Comparison of ENCODE assay signal across 29 cellular contexts in genomic region chr16:85273293-85273692, GRCh38.
"Had no signal": no experiment of that assay in that cellular context is flagged by ENCODE, and none has a peak within 500 bp of the region (broad histone marks: within the 10 kb centered on the region; RNA-seq: fewer than 3 reads in every experiment).

No MANE protein-coding gene starts in this region.

- H3K4me1 ChIP-seq: parathyroid adenoma, suprapubic skin, transverse colon, upper lobe of right lung, vagina had no signal

- ATAC-seq: naive thymus-derived CD8-positive, alpha-beta T cell; natural killer cell treated with Interleukin-12 subunit alpha and Interleukin-12 subunit beta and Interleukin-15 and Interleukin-18, amount 100 ng/mL, for 72 hours; psoas muscle; right cardiac atrium; sciatic nerve; stimulated activated memory B cell treated with anti-CD40 and anti-IgM and Interleukin-4, amounts not matched to agents 10 μg/mL and 1 μg/mL and 100 μg/mL, for 72 hours; stimulated activated naive CD8-positive, alpha-beta T cell treated with anti-CD3 and anti-CD28 coated beads, Interleukin-15, amount 100 ng/mL, for 72 hours; stimulated activated naive CD8-positive, alpha-beta T cell treated with anti-CD3 and anti-CD28 coated beads, Interleukin-15, Interleukin-2, amounts not matched to agents 100 U/mL and 50 U/mL, for 24 hours; upper lobe of right lung had no signal

- H3K27ac ChIP-seq: ovary, parathyroid adenoma, psoas muscle, skin epidermis, spleen, suprapubic skin, testis, tibial artery, transverse colon, upper lobe of right lung, vagina had no signal

- H3K27me3 ChIP-seq: ovary, spleen, suprapubic skin, testis, transverse colon, upper lobe of right lung, vagina had no signal

- H3K9ac ChIP-seq: parathyroid adenoma had no signal

- H3K4me2 ChIP-seq: smooth muscle cell had no signal

- H3K9me3 ChIP-seq: ovary, psoas muscle, spleen, suprapubic skin, testis, tibial artery, transverse colon, upper lobe of right lung, vagina had no signal

- H3K4me3 ChIP-seq: ovary, psoas muscle, skin epidermis, smooth muscle cell, spleen, suprapubic skin, testis, tibial artery, transverse colon, upper lobe of right lung, vagina had no signal

- H2AFZ ChIP-seq: parathyroid adenoma had no signal

- H3K36me3 ChIP-seq: ovary, spleen, suprapubic skin, tibial artery, transverse colon, upper lobe of right lung, vagina had no signal

- DNase-seq: naive thymus-derived CD8-positive, alpha-beta T cell; nephron progenitor cell; occipital lobe; ovary; posterior cingulate gyrus; psoas muscle; right cardiac atrium; spleen; stimulated activated CD4-positive, alpha-beta T cell treated with anti-CD3 and anti-CD28 coated beads, Interleukin-12 subunit alpha, Interleukin-12 subunit beta, amount 100 ng/mL, for 4 hours; stimulated activated CD4-positive, alpha-beta T cell treated with anti-CD3 and anti-CD28 coated beads, Interleukin-1b, Interleukin-23, amount 100 ng/mL, for 48 hours; stimulated activated CD4-positive, alpha-beta T cell treated with anti-CD3 and anti-CD28 coated beads, Interleukin-4, amount 100 ng/mL, for 1 hour; stimulated activated CD4-positive, alpha-beta T cell treated with anti-CD3 and anti-CD28 coated beads, Interleukin-4, amount 100 ng/mL, for 4 hours; stimulated activated CD8-positive, alpha-beta memory T cell treated with anti-CD3 and anti-CD28 coated beads, Interleukin-4, amount 100 ng/mL, for 48 hours; stimulated activated naive CD4-positive, alpha-beta T cell; stimulated activated naive CD8-positive, alpha-beta T cell treated with anti-CD3 and anti-CD28 coated beads, Interleukin-15, amount 100 ng/mL, for 72 hours; stimulated activated naive CD8-positive, alpha-beta T cell treated with anti-CD3 and anti-CD28 coated beads, Interleukin-15, Interleukin-2, amounts not matched to agents 100 U/mL and 50 U/mL, for 24 hours; substantia nigra; testis; tibial artery; transverse colon; upper lobe of right lung had no signal
